In the genomic region with DNA sequence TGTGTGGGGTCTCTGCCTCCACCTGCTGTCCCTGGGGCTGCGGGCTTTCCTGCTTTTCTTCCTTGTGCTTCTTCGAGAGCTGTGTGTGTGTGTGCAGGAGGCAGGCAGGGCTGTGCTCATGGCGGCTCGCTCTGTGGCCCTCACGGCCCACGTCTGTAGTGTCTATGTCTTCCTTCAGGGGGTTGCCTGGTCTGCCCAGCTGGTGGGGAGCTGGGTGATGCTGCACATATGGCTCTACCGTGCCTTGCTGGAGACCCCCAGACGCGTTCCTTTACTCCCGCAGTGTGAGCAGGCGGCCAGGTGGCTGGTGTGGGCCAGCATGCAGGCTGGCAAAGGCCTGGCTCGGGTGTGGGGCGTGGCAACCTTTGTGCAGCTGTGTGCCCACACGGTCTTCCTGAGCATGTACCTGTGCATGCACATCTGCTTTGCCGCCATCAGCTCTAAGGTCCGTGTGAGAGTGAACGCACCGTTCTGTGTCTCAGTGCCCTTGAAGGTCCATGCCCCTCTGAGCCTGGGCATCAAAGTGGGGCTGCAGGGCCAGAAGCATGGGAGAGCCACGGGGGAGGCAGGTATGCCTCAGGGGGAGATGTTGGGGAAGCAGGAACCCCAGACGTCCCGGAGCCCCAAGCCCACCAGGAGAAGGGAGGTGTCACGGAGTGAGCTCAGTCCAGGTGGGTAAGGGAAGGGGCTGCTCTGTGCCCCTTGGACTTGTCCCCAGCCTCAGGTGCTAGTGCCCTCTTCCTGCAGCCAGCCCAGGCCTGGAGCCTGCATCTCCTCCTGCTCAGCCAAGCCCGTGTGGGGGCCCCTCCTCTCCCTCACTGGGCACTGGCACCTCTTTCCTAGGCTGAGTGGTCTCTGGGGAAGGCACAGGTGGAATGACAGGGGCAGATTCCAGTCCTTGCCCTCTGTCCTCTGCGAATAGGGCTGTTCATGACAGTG, we compare ENCODE assay signal across 31 cellular contexts. TPM values are rescaled to one million over a fixed set of nuclear protein-coding genes. Genes with fewer than 3 reads are reported as not detected.
A peak's percentile ranks its signal among the peaks of the same experiment; 100 is the strongest.
DNase-seq lines count a peak whose midpoint lies in the region; ATAC-seq and TF ChIP-seq lines count a peak whose summit lies in the region.
"Had no signal": no experiment of that assay in that cellular context is flagged by ENCODE, and none has a peak within 500 bp of the region (broad histone marks: within the 10 kb centered on the region; RNA-seq: fewer than 3 reads in every experiment).

No MANE protein-coding gene starts in this region.

- no peaks in the 10 kb centered on the region for H3K79me2 ChIP-seq in GM23338 (replicated peaks; ENCODE audit: insufficient read depth)

- H3K36me3 Mint-ChIP-seq in GM23338 (ENCODE audit: low read depth) (no peaks in the 10 kb centered on the region; the same call in 2 of the 3 replicates), neural crest cell (ENCODE audit: low read depth) (no peaks in the 10 kb centered on the region)
- H3K36me3 Mint-ChIP-seq: activated naive CD8-positive, alpha-beta T cell; natural killer cell had no signal

- DNase-seq in GM23338 (ENCODE audit: low spot score) (no peak), neural crest cell (ENCODE audit: low read depth, low spot score) (no peak), upper lobe of right lung (no peak), anterior cingulate cortex (lab: John Stamatoyannopoulos, UW) (no peak), NCI-H2081 (lab: John Stamatoyannopoulos, UW) (no peak)
- DNase-seq: activated CD4-positive, alpha-beta T cell treated with anti-CD3 and anti-CD28 coated beads, Interleukin-2, amount 10 ng/mL, durations not matched to agents 24 days and 14 days; activated CD8-positive, alpha-beta memory T cell treated with anti-CD3 and anti-CD28 coated beads for 24 hours; activated T-cell treated with anti-CD3 and anti-CD28 coated beads for 4 hours; Caco-2; cortex of kidney; foreskin fibroblast; islet precursor cell; mucosa of descending colon; natural killer cell; NCI-H1436 treated with DMSO at 0.1 percent for 48 hours; NCI-H82; RPMI8226; stimulated activated naive CD8-positive, alpha-beta T cell treated with anti-CD3 and anti-CD28 coated beads, Interleukin-15, Interleukin-2, amounts not matched to agents 100 U/mL and 50 U/mL, for 24 hours; T-helper 9 cell had no signal

- H3K27me3 Mint-ChIP-seq in GM23338 (ENCODE audit: insufficient read depth, low read depth, poor library complexity) (peaks cover 2% of the 10 kb centered on the region), neural crest cell (ENCODE audit: low read depth) (peaks cover 3% of the 10 kb centered on the region)
- H3K27me3 Mint-ChIP-seq: activated CD4-positive, alpha-beta T cell treated with anti-CD3 and anti-CD28 coated beads, Interleukin-2, amount 10 ng/mL, durations not matched to agents 24 days and 14 days; activated naive CD8-positive, alpha-beta T cell had no signal

- TF ChIP-seq CTCF in GM23338 (conservative IDR thresholded peaks at IDR 0.05; ENCODE audit: low read depth in 2 of 2) (no peak), neural crest cell (conservative IDR thresholded peaks at IDR 0.05) (no peak), upper lobe of right lung (IDR thresholded peaks at IDR 0.05) (no peak)

- H3K27me3 ChIP-seq in GM23338 (ENCODE audit: insufficient read depth) (no peaks in the 10 kb centered on the region), upper lobe of right lung (no peaks in the 10 kb centered on the region)
- H3K27me3 ChIP-seq: esophagus muscularis mucosa, SJSA1 had no signal

- H3K36me3 ChIP-seq in GM23338 (ENCODE audit: insufficient read depth) = no peaks in the 10 kb centered on the region
- H3K36me3 ChIP-seq in upper lobe of right lung = peaks cover 12% of the 10 kb centered on the region
- H3K36me3 ChIP-seq: SJSA1 had no signal

- H3K4me1 ChIP-seq in GM23338 (ENCODE audit: insufficient read depth) = no peaks in the 10 kb centered on the region
- peaks cover 6% of the 10 kb centered on the region for H3K4me1 ChIP-seq in upper lobe of right lung
- H3K4me1 ChIP-seq: Caco-2, esophagus muscularis mucosa, SJSA1 had no signal

- no peaks in the 10 kb centered on the region for H3K9me2 ChIP-seq in GM23338 (ENCODE audit: insufficient read depth)

- H3K4me2 ChIP-seq in GM23338 = no peak overlapping the region

- no peak overlapping the region for H3K4me3 ChIP-seq in GM23338
- H3K4me3 ChIP-seq in upper lobe of right lung = peak overlapping the region; percentile 39
- H3K4me3 ChIP-seq: esophagus muscularis mucosa, mucosa of descending colon, SJSA1 had no signal

- H3K4me1 Mint-ChIP-seq in GM23338 (no peaks in the 10 kb centered on the region), neural crest cell (no peaks in the 10 kb centered on the region)

- H3K9me3 Mint-ChIP-seq in GM23338 (no peaks in the 10 kb centered on the region), neural crest cell (no peaks in the 10 kb centered on the region)
- H3K9me3 Mint-ChIP-seq: activated CD4-positive, alpha-beta T cell treated with anti-CD3 and anti-CD28 coated beads, Interleukin-2, amount 10 ng/mL, durations not matched to agents 24 days and 14 days; activated T-helper 2 cell treated with anti-CD3 and anti-CD28 coated beads, Interferon-gamma antibody, Interleukin-2, Interleukin-4, amounts not matched to agents 10 μg/mL and 5 μg/mL and 100 μg/mL, durations not matched to agents 14 hours and 24 hours and 36 hours; natural killer cell had no signal

- intact Hi-C loops in upper lobe of right lung (cut with DNase I) = no loop called here

- H3K4me3 Mint-ChIP-seq in GM23338 (no peak overlapping the region), neural crest cell (no peak overlapping the region)
- H3K4me3 Mint-ChIP-seq: activated CD4-positive, alpha-beta T cell treated with anti-CD3 and anti-CD28 coated beads, Interleukin-2, amount 10 ng/mL, durations not matched to agents 24 days and 14 days; activated naive CD8-positive, alpha-beta T cell; natural killer cell had no signal

- no peak overlapping the region for H2AFZ ChIP-seq in GM23338

- no peaks in the 10 kb centered on the region for H3F3A ChIP-seq in GM23338 (replicated peaks; ENCODE audit: low read depth)

- H3K27ac Mint-ChIP-seq in GM23338 (peak overlapping the region; percentile 55; the same call in 1 of the 2 replicates), neural crest cell (ENCODE audit: unreplicated experiment) (peak overlapping the region; percentile 35)
- H3K27ac Mint-ChIP-seq: activated CD4-positive, alpha-beta T cell treated with anti-CD3 and anti-CD28 coated beads, Interleukin-2, amount 10 ng/mL, durations not matched to agents 24 days and 14 days; activated naive CD8-positive, alpha-beta T cell; activated T-helper 2 cell treated with anti-CD3 and anti-CD28 coated beads, Interferon-gamma antibody, Interleukin-2, Interleukin-4, amounts not matched to agents 10 μg/mL and 5 μg/mL and 100 μg/mL, durations not matched to agents 14 hours and 24 hours and 36 hours; natural killer cell had no signal

- H4K20me1 ChIP-seq in GM23338 (replicated peaks; ENCODE audit: insufficient read depth) = no peaks in the 10 kb centered on the region

- no peak overlapping the region for H3K27ac ChIP-seq in GM23338 (ENCODE audit: low read depth)
- peak overlapping the region; percentile 60 for H3K27ac ChIP-seq in angular gyrus (ENCODE audit: low read depth, low read length)
- H3K27ac ChIP-seq in upper lobe of right lung = peak overlapping the region; percentile 63
- H3K27ac ChIP-seq: C4-2B, esophagus muscularis mucosa, SJSA1, VCaP had no signal

- no peaks in the 10 kb centered on the region for H3K9me3 ChIP-seq in upper lobe of right lung
- H3K9me3 ChIP-seq: Caco-2, esophagus muscularis mucosa, mucosa of descending colon, SJSA1 had no signal

- ATAC-seq in GM23338 (no peak), upper lobe of right lung (peak; percentile 4), GM19463 (IDR thresholded peaks at IDR 0.05; ENCODE audit: unreplicated experiment) (no peak)
- ATAC-seq: stimulated activated naive CD8-positive, alpha-beta T cell treated with anti-CD3 and anti-CD28 coated beads, Interleukin-15, Interleukin-2, amounts not matched to agents 100 U/mL and 50 U/mL, for 24 hours had no signal

TF ChIP-seq in GM23338, 12 proteins besides CTCF, POLR2A, EP300 and RAD21 (continues in another document):
- TF ChIP-seq CREB1 (CRISPR knock-in tag; IDR thresholded peaks at IDR 0.05; ENCODE audit: low read depth) = no peak
- TF ChIP-seq NANOG (IDR thresholded peaks at IDR 0.05; ENCODE audit: borderline replicate concordance) = no peak
- TF ChIP-seq POLR2AphosphoS5 (IDR thresholded peaks at IDR 0.05; ENCODE audit: low read depth) = no peak
- TF ChIP-seq EZH2 (IDR thresholded peaks at IDR 0.05; ENCODE audit: low read depth, unreplicated experiment) = no peak
- no peak for TF ChIP-seq ZNF114 (CRISPR knock-in tag; IDR thresholded peaks at IDR 0.05)
- no peak for TF ChIP-seq STAT1 (IDR thresholded peaks at IDR 0.05; ENCODE audit: unreplicated experiment)

RNA-seq across cellular contexts. Expression of gene CLSTN3, which starts 26.4 kb away (rescaled TPM):
- total RNA-seq in GM23338 (2014; rRNA removed; shearing (Covaris generic)) = 27.9 and 46.9 TPM in 2 replicates
- 5.0 and 5.8 TPM in 2 replicates for polyA plus RNA-seq in GM23338 (2016; fragmentation: Nextera tagmentation; extraction: Ambion mirVana)
- 28.2 and 30.4 TPM in 2 replicates for total RNA-seq in neural crest cell
- total RNA-seq in upper lobe of right lung = 48.2 TPM

RNA-seq across cellular contexts. Expression of gene RBP5, which starts 27.8 kb away (rescaled TPM):
- total RNA-seq in GM23338 (2014; rRNA removed; shearing (Covaris generic)) = 3.0 TPM in 1 of 2 replicates, not detected in the other
- 0.73 and 1.2 TPM in 2 replicates for polyA plus RNA-seq in GM23338 (2016; fragmentation: Nextera tagmentation; extraction: Ambion mirVana)
- total RNA-seq in neural crest cell (0.65 and 1.0 TPM in 2 replicates), upper lobe of right lung (7.1 TPM)
- total RNA-seq: activated CD4-positive, alpha-beta T cell treated with anti-CD3 and anti-CD28 coated beads, Interleukin-2, amount 10 ng/mL, durations not matched to agents 24 days and 14 days; activated T-helper 2 cell treated with anti-CD3 and anti-CD28 coated beads, Interferon-gamma antibody, Interleukin-2, Interleukin-4, amounts not matched to agents 10 μg/mL and 5 μg/mL and 100 μg/mL, durations not matched to agents 14 hours and 24 hours and 36 hours; astrocyte; natural killer cell; NCI-H460; osteocyte; SJSA1; skeletal muscle tissue had no signal

RNA-seq across cellular contexts. Expression of gene PEX5, which starts 33.0 kb away (rescaled TPM):
- 58.8 and 72.0 TPM in 2 replicates for total RNA-seq in GM23338 (2014; rRNA removed; shearing (Covaris generic))
- polyA plus RNA-seq in GM23338 (2016; fragmentation: Nextera tagmentation; extraction: Ambion mirVana) = 7.4 and 7.5 TPM in 2 replicates
- total RNA-seq in neural crest cell = 40.2 and 42.2 TPM in 2 replicates
- total RNA-seq in upper lobe of right lung = 46.7 TPM

RNA-seq across cellular contexts. Expression of gene C1RL, which starts 47.5 kb away (rescaled TPM):
- total RNA-seq in GM23338 (2014; rRNA removed; shearing (Covaris generic)) = 8.8 and 10.0 TPM in 2 replicates
- 7.3 and 9.1 TPM in 2 replicates for polyA plus RNA-seq in GM23338 (2016; fragmentation: Nextera tagmentation; extraction: Ambion mirVana)
- total RNA-seq in neural crest cell = 12.8 and 15.3 TPM in 2 replicates
- 91.6 TPM for total RNA-seq in upper lobe of right lung
